ENCODE assay signal across 9 cellular contexts in genomic region chr3:46378426-46378942, GRCh38. TPM values are rescaled to one million over a fixed set of nuclear protein-coding genes. Genes with fewer than 3 reads are reported as not detected.
DNase-seq lines count a peak whose midpoint lies in the region; ATAC-seq and TF ChIP-seq lines count a peak whose summit lies in the region.
"Had no signal": no experiment of that assay in that cellular context is flagged by ENCODE, and none has a peak within 500 bp of the region (broad histone marks: within the 10 kb centered on the region; RNA-seq: fewer than 3 reads in every experiment).

No MANE protein-coding gene starts in this region.

- no peak overlapping the region for H3K4me3 Mint-ChIP-seq in nephron progenitor cell
- H3K4me3 Mint-ChIP-seq: dendritic cell treated with granulocyte-macrophage colony-stimulating factor and Interleukin-4, amounts not matched to agents 40 ng/mL and 50 ng/mL, for 4 days had no signal

- intact Hi-C loops in esophagus muscularis mucosa (cut with DNase I), result loop anchor here (10.0 kb wide), 2 partner anchors 164 to 294 kb away; no protein-coding TSS in a partner anchor

- no peaks in the 10 kb centered on the region for H3K36me3 Mint-ChIP-seq in nephron progenitor cell (ENCODE audit: low read depth)

- TF ChIP-seq CTCF in GM12873 (IDR thresholded peaks at IDR 0.05; ENCODE audit: insufficient read depth, low read depth, low read length, missing control alignments) (peak; percentile 84), esophagus muscularis mucosa (IDR thresholded peaks at IDR 0.05) (peak; percentile 27 to 37 (median 30)), nephron progenitor cell (IDR thresholded peaks at IDR 0.05) (peak; percentile 67)

- no peak for TF ChIP-seq EP300 in esophagus muscularis mucosa (IDR thresholded peaks at IDR 0.05)

- H3K27ac ChIP-seq in esophagus muscularis mucosa (replicated peaks in 1 of 4), result no peak overlapping the region

- peak; percentile 42 for DNase-seq in NOMO-1 treated with dmso at 0.1 percent for 144 hours (lab: John Stamatoyannopoulos, UW; ENCODE audit: unreplicated experiment)
- DNase-seq in activated T-cell treated with anti-CD3 and anti-CD28 coated beads for 24 hours (ENCODE audit: low read depth), result peak; percentile 49
- DNase-seq in esophagus muscularis mucosa (ENCODE audit: extremely low spot score), result no peak
- DNase-seq in nephron progenitor cell, result peak; percentile 73
- peak; percentile 80 for DNase-seq in superior temporal gyrus (ENCODE audit: extremely low spot score)

- H3K4me1 Mint-ChIP-seq in nephron progenitor cell, result no peaks in the 10 kb centered on the region

- H3K9me3 ChIP-seq in esophagus muscularis mucosa, result no peaks in the 10 kb centered on the region

- TF ChIP-seq POLR2A in esophagus muscularis mucosa (IDR thresholded peaks at IDR 0.05; ENCODE audit: low read depth), result no peak

- no peaks in the 10 kb centered on the region for H3K9me3 Mint-ChIP-seq in nephron progenitor cell
- H3K9me3 Mint-ChIP-seq: dendritic cell treated with granulocyte-macrophage colony-stimulating factor and Interleukin-4, amounts not matched to agents 40 ng/mL and 50 ng/mL, for 4 days had no signal

- H3K27me3 ChIP-seq in esophagus muscularis mucosa, result peaks cover 0 to 15% (median 0%) of the 10 kb centered on the region in 4 donors

- peaks cover 32% of the 10 kb centered on the region for H3K27me3 Mint-ChIP-seq in nephron progenitor cell (ENCODE audit: low read depth, poor library complexity)
- H3K27me3 Mint-ChIP-seq: dendritic cell treated with granulocyte-macrophage colony-stimulating factor and Interleukin-4, amounts not matched to agents 40 ng/mL and 50 ng/mL, for 4 days had no signal

- H3K27ac Mint-ChIP-seq in nephron progenitor cell, result no peak overlapping the region
- H3K27ac Mint-ChIP-seq: dendritic cell treated with granulocyte-macrophage colony-stimulating factor and Interleukin-4, amounts not matched to agents 40 ng/mL and 50 ng/mL, for 4 days had no signal

- no peak for ATAC-seq in HG02870 (IDR thresholded peaks at IDR 0.05; ENCODE audit: unreplicated experiment)
- ATAC-seq in HG02840 (IDR thresholded peaks at IDR 0.05; ENCODE audit: low FRiP score, unreplicated experiment), result no peak

- H3K36me3 ChIP-seq in esophagus muscularis mucosa, result no peaks in the 10 kb centered on the region

- 48% methylated on average over 8 of the region's 8 CpGs for WGBS in esophagus muscularis mucosa

- H3K4me1 ChIP-seq in esophagus muscularis mucosa, result peaks cover 4 to 9% (median 8%) of the 10 kb centered on the region in 4 donors

- H3K4me3 ChIP-seq in esophagus muscularis mucosa, result no peak overlapping the region

RNA-seq across cellular contexts. Expression of gene CCR5, which starts 7.7 kb away (rescaled TPM):
- total RNA-seq in esophagus muscularis mucosa, result 1 to 10 TPM in 1 of 4 donors, under 1 TPM in 3; 0.39 to 3.0 (median 0.44) TPM

RNA-seq across cellular contexts. Expression of gene CCR2, which starts 24.6 kb away (rescaled TPM):
- total RNA-seq in esophagus muscularis mucosa, result 1 to 10 TPM in 3 of 4 donors, under 1 TPM in 1; 0.46 to 6.0 (median 2.3) TPM

RNA-seq across cellular contexts. Expression of gene CCRL2, which starts 28.6 kb away (rescaled TPM):
- 1 to 10 TPM; 1.1 to 3.0 (median 2.0) TPM for total RNA-seq in esophagus muscularis mucosa

Comparison
In these comparisons a context has a peak if more than half of its experiments do, and no peak if none do; other contexts are left out.
1. CTCF ChIP-seq: peak in every context shown above with its lines; median percentile 84 in GM12873; 67 in nephron progenitor cell; 30 in esophagus muscularis mucosa.